Comparison of ENCODE assay signal across 24 cellular contexts in genomic region chr7:101975046-101975445, GRCh38.
"Had no signal": no experiment of that assay in that cellular context is flagged by ENCODE, and none has a peak within 500 bp of the region (broad histone marks: within the 10 kb centered on the region; RNA-seq: fewer than 3 reads in every experiment).

No MANE protein-coding gene starts in this region.

- DNase-seq: activated CD4-positive, alpha-beta T cell treated with anti-CD3 and anti-CD28 coated beads, Interleukin-2, amount 10 ng/mL, durations not matched to agents 7 days and 5 days; activated CD4-positive, CD25-positive, alpha-beta regulatory T cell treated with anti-CD3 and anti-CD28 coated beads, Interleukin-2, amount 50 U/mL, for 72 hours; activated CD8-positive, alpha-beta memory T cell treated with anti-CD3 and anti-CD28 coated beads, Interleukin-2, amount 10 ng/mL, durations not matched to agents 7 days and 5 days; activated CD8-positive, alpha-beta T cell treated with anti-CD3 and anti-CD28 coated beads for 36 hours; activated gamma-delta T cell treated with Interleukin-2 at 50 U/mL for 16 hours; activated T-cell treated with anti-CD3 and anti-CD28 coated beads for 4 hours; adrenal gland; central memory CD4-positive, alpha-beta T cell; dermis blood vessel endothelial cell; effector CD8-positive, alpha-beta T cell; foreskin keratinocyte; glutamatergic neuron; hippocampal formation; kidney glomerular epithelial cell; left lung; naive thymus-derived CD4-positive, alpha-beta T cell; stimulated activated CD4-positive, alpha-beta T cell treated with anti-CD3 and anti-CD28 coated beads, Interleukin-1b, Interleukin-23, amount 100 ng/mL, for 48 hours; stomach; T-helper 17 cell had no signal

- H3K36me3 Mint-ChIP-seq: activated CD8-positive, alpha-beta memory T cell treated with anti-CD3 and anti-CD28 coated beads, Interleukin-2, amount 10 ng/mL, durations not matched to agents 7 days and 5 days had no signal

- H3K9me3 ChIP-seq: adrenal gland, ascending aorta, left lung, stomach, suprapubic skin, tibial nerve had no signal

- H3K4me1 ChIP-seq: adrenal gland, ascending aorta, foreskin keratinocyte, left lung, suprapubic skin, tibial nerve had no signal

- ATAC-seq: activated CD8-positive, alpha-beta memory T cell treated with anti-CD3 and anti-CD28 coated beads, Interleukin-2, amount 10 ng/mL, durations not matched to agents 7 days and 5 days; activated CD8-positive, alpha-beta T cell treated with anti-CD3 and anti-CD28 coated beads for 36 hours; foreskin keratinocyte; naive thymus-derived CD4-positive, alpha-beta T cell; T-helper 17 cell had no signal

- H3K27me3 Mint-ChIP-seq: activated CD4-positive, alpha-beta T cell treated with anti-CD3 and anti-CD28 coated beads, Interleukin-2, amount 10 ng/mL, durations not matched to agents 7 days and 5 days; activated CD8-positive, alpha-beta memory T cell treated with anti-CD3 and anti-CD28 coated beads, Interleukin-2, amount 10 ng/mL, durations not matched to agents 7 days and 5 days; activated CD8-positive, alpha-beta T cell treated with anti-CD3 and anti-CD28 coated beads for 36 hours; activated naive CD8-positive, alpha-beta T cell; naive thymus-derived CD4-positive, alpha-beta T cell; T-helper 17 cell had no signal

- H3K27ac ChIP-seq: adrenal gland, ascending aorta, foreskin keratinocyte, left lung, skin epidermis, stomach, suprapubic skin, tibial nerve had no signal

- H3K4me3 ChIP-seq: adrenal gland, ascending aorta, left lung, skin epidermis, stomach, suprapubic skin, tibial nerve had no signal

- H3K9me3 Mint-ChIP-seq: activated CD8-positive, alpha-beta T cell treated with anti-CD3 and anti-CD28 coated beads for 36 hours had no signal

- H3K27ac Mint-ChIP-seq: activated CD4-positive, alpha-beta T cell treated with anti-CD3 and anti-CD28 coated beads, Interleukin-2, amount 10 ng/mL, durations not matched to agents 7 days and 5 days; activated CD8-positive, alpha-beta memory T cell treated with anti-CD3 and anti-CD28 coated beads, Interleukin-2, amount 10 ng/mL, durations not matched to agents 7 days and 5 days; activated CD8-positive, alpha-beta T cell treated with anti-CD3 and anti-CD28 coated beads for 36 hours; activated naive CD8-positive, alpha-beta T cell; naive thymus-derived CD4-positive, alpha-beta T cell had no signal

- H3K27me3 ChIP-seq: adrenal gland, ascending aorta, foreskin keratinocyte, left lung, stomach, suprapubic skin, tibial nerve had no signal

- H3K4me1 Mint-ChIP-seq: activated CD4-positive, alpha-beta T cell treated with anti-CD3 and anti-CD28 coated beads, Interleukin-2, amount 10 ng/mL, durations not matched to agents 7 days and 5 days; activated CD8-positive, alpha-beta memory T cell treated with anti-CD3 and anti-CD28 coated beads, Interleukin-2, amount 10 ng/mL, durations not matched to agents 7 days and 5 days had no signal

- H3K4me3 Mint-ChIP-seq: activated CD4-positive, alpha-beta T cell treated with anti-CD3 and anti-CD28 coated beads, Interleukin-2, amount 10 ng/mL, durations not matched to agents 7 days and 5 days; activated CD8-positive, alpha-beta memory T cell treated with anti-CD3 and anti-CD28 coated beads, Interleukin-2, amount 10 ng/mL, durations not matched to agents 7 days and 5 days; activated CD8-positive, alpha-beta T cell treated with anti-CD3 and anti-CD28 coated beads for 36 hours; activated naive CD8-positive, alpha-beta T cell; naive thymus-derived CD4-positive, alpha-beta T cell; T-helper 17 cell had no signal

- H3K36me3 ChIP-seq: adrenal gland, ascending aorta, suprapubic skin, tibial nerve had no signal
